18 cellular contexts compared by ENCODE assay signal in the genomic region with DNA sequence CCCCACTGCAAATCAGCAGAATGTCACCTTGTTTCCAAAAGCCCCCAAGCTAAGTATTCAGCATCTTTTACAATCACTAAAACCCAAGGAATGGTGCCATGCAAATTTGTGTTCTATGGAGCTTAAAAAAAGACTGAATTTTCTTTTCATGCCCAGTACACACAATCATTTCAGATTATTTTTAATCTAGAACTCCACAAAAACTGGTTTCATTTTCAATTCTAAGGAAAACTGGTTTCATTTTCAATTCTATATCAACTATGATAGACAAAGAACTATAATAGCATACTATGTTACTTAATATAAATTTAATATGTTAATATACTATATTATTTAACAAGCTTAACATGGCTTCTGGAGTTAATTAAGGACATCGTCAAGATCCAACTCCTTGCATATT.
DNase-seq lines count a peak whose midpoint lies in the region; ATAC-seq and TF ChIP-seq lines count a peak whose summit lies in the region.
"Had no signal": no experiment of that assay in that cellular context is flagged by ENCODE, and none has a peak within 500 bp of the region (broad histone marks: within the 10 kb centered on the region; RNA-seq: fewer than 3 reads in every experiment).

No MANE protein-coding gene starts in this region.

- no peak for TF ChIP-seq EP300 in sigmoid colon (IDR thresholded peaks at IDR 0.05)

- peaks cover 17% of the 10 kb centered on the region for H3K9me3 Mint-ChIP-seq in MCF 10A (ENCODE audit: unreplicated experiment)
- peaks cover 3% of the 10 kb centered on the region for H3K9me3 Mint-ChIP-seq in activated naive CD8-positive, alpha-beta T cell treated with anti-CD3 and anti-CD28 coated beads, Interleukin-2, amount 10 ng/mL, durations not matched to agents 7 days and 5 days
- H3K9me3 Mint-ChIP-seq: GM23338 had no signal

- DNase-seq in MCF 10A (ENCODE audit: unreplicated experiment) (no peak), mammary epithelial cell (no peak), DND-41 (no peak), sigmoid colon (no peak), COR-L47 (lab: John Stamatoyannopoulos, UW) (no peak), colonic mucosa (no peak)
- no peak for DNase-seq in activated naive CD8-positive, alpha-beta T cell treated with anti-CD3 and anti-CD28 coated beads, Interleukin-2, amount 10 ng/mL, durations not matched to agents 7 days and 5 days
- DNase-seq: activated CD4-positive, alpha-beta T cell treated with anti-CD3 and anti-CD28 coated beads, Interleukin-2, amount 50 U/mL, for 4 hours; activated effector memory CD4-positive, alpha-beta T cell treated with anti-CD3 and anti-CD28 coated beads, Interleukin-2, amount 50 U/mL, for 16 hours; foreskin fibroblast; left ventricle myocardium superior; NCI-H2029; ovary; stimulated activated CD4-positive, alpha-beta T cell treated with anti-CD3 and anti-CD28 coated beads, Interleukin-2, amount 100 ng/mL, for 48 hours had no signal

- no peak overlapping the region for H3K4me3 Mint-ChIP-seq in MCF 10A (ENCODE audit: unreplicated experiment)
- peak overlapping the region; percentile 63 for H3K4me3 Mint-ChIP-seq in activated naive CD8-positive, alpha-beta T cell treated with anti-CD3 and anti-CD28 coated beads, Interleukin-2, amount 10 ng/mL, durations not matched to agents 7 days and 5 days
- H3K4me3 Mint-ChIP-seq: GM23338 had no signal

- no peaks in the 10 kb centered on the region for H3K36me3 ChIP-seq in mammary epithelial cell (ENCODE audit: insufficient read depth, low read length)
- no peaks in the 10 kb centered on the region for H3K36me3 ChIP-seq in DND-41 (ENCODE audit: insufficient read depth, low read length)
- no peaks in the 10 kb centered on the region for H3K36me3 ChIP-seq in sigmoid colon
- no peaks in the 10 kb centered on the region for H3K36me3 ChIP-seq in colonic mucosa
- H3K36me3 ChIP-seq: ovary had no signal

- POLR2A ChIA-PET in MCF 10A (lab: Yijun Ruan, JAX), result interaction anchor here (0.6 to 7.1 kb wide), 12 partner anchors 10 to 1029 kb away, joined by 3 to 28 read pairs (median 11); no protein-coding TSS in a partner anchor
- POLR2A ChIA-PET in activated naive CD8-positive, alpha-beta T cell treated with anti-CD3 and anti-CD28 coated beads, Interleukin-2, amount 10 ng/mL, durations not matched to agents 7 days and 5 days (lab: Charles Lee), result interaction anchor here (0.8 to 1.6 kb wide), 4 partner anchors 10 to 21 kb away, joined by 3 to 7 read pairs (median 4); no protein-coding TSS in a partner anchor

- peaks cover 51% of the 10 kb centered on the region for H3K4me1 Mint-ChIP-seq in MCF 10A (ENCODE audit: insufficient read depth, unreplicated experiment)
- peaks cover 46% of the 10 kb centered on the region for H3K4me1 Mint-ChIP-seq in activated naive CD8-positive, alpha-beta T cell treated with anti-CD3 and anti-CD28 coated beads, Interleukin-2, amount 10 ng/mL, durations not matched to agents 7 days and 5 days

- TF ChIP-seq POLR2A in sigmoid colon (IDR thresholded peaks at IDR 0.05), result no peak

- H4K20me1 ChIP-seq in mammary epithelial cell (ENCODE audit: insufficient read depth, low read length) (no peaks in the 10 kb centered on the region), DND-41 (ENCODE audit: insufficient read depth, low read length) (no peaks in the 10 kb centered on the region)

- H3K4me3 ChIP-seq in mammary epithelial cell (replicated peaks in 1 of 3; ENCODE audit: insufficient read depth in 1 of 3, low read depth in 2 of 3, low read length in 3 of 3) (no peak overlapping the region), DND-41 (ENCODE audit: low read depth in 1 of 2, low read length in 2 of 2) (no peak overlapping the region), sigmoid colon (no peak overlapping the region), colonic mucosa (no peak overlapping the region)
- H3K4me3 ChIP-seq: coronary artery, GM23338, ovary, SJSA1 had no signal

- peak overlapping the region; percentile 11 for H3K27ac Mint-ChIP-seq in MCF 10A (ENCODE audit: low read depth, unreplicated experiment)
- H3K27ac Mint-ChIP-seq in activated naive CD8-positive, alpha-beta T cell treated with anti-CD3 and anti-CD28 coated beads, Interleukin-2, amount 10 ng/mL, durations not matched to agents 7 days and 5 days, result peak overlapping the region; percentile 83
- H3K27ac Mint-ChIP-seq: GM23338 had no signal

- no TSS peak for BruUV-seq in MCF 10A (replicated peaks; lab: Mats Ljungman, UMichigan)
- no TSS peak for BruUV-seq in mammary epithelial cell (replicated peaks; lab: Mats Ljungman, UMichigan)

- no peaks in the 10 kb centered on the region for H3K27me3 ChIP-seq in mammary epithelial cell (ENCODE audit: insufficient read depth, low read length)
- H3K27me3 ChIP-seq in DND-41 (ENCODE audit: insufficient read depth, low read length, poor library complexity), result no peaks in the 10 kb centered on the region
- no peaks in the 10 kb centered on the region for H3K27me3 ChIP-seq in sigmoid colon
- H3K27me3 ChIP-seq in colonic mucosa, result no peaks in the 10 kb centered on the region
- H3K27me3 ChIP-seq: ovary, SJSA1 had no signal

- H3K27me3 Mint-ChIP-seq in MCF 10A (ENCODE audit: insufficient read depth, unreplicated experiment), result no peaks in the 10 kb centered on the region
- no peaks in the 10 kb centered on the region for H3K27me3 Mint-ChIP-seq in activated naive CD8-positive, alpha-beta T cell treated with anti-CD3 and anti-CD28 coated beads, Interleukin-2, amount 10 ng/mL, durations not matched to agents 7 days and 5 days

- H3K4me2 ChIP-seq in mammary epithelial cell (ENCODE audit: insufficient read depth, low read depth, low read length) (no peak overlapping the region), DND-41 (ENCODE audit: insufficient read depth, low read length) (peak overlapping the region; percentile 55)
- H3K4me2 ChIP-seq: GM23338 had no signal

- H2AFZ ChIP-seq in mammary epithelial cell (ENCODE audit: low read depth, low read length), result no peak overlapping the region
- peak overlapping the region; percentile 53 for H2AFZ ChIP-seq in DND-41 (ENCODE audit: low read depth, low read length)
- H2AFZ ChIP-seq: GM23338 had no signal

- dilution Hi-C loops in mammary epithelial cell (cut with HindIII; ENCODE audit: low sequenced_read_pairs), result no loop called here

- ATAC-seq in DND-41 (ENCODE audit: insufficient read depth, low read depth), result peak; percentile 71
- ATAC-seq in activated naive CD8-positive, alpha-beta T cell treated with anti-CD3 and anti-CD28 coated beads, Interleukin-2, amount 10 ng/mL, durations not matched to agents 7 days and 5 days (ENCODE audit: low read depth), result peak; percentile 61
- ATAC-seq in HG03342 (IDR thresholded peaks at IDR 0.05; ENCODE audit: unreplicated experiment), result no peak
- ATAC-seq: GM23338, left ventricle myocardium superior had no signal

- H3K4me1 ChIP-seq in mammary epithelial cell (ENCODE audit: insufficient read depth, low read length), result peaks cover 45% of the 10 kb centered on the region
- peaks cover 18% of the 10 kb centered on the region for H3K4me1 ChIP-seq in DND-41 (ENCODE audit: insufficient read depth, low read length)
- peaks cover 0 to 96% (median 66%) of the 10 kb centered on the region in 4 donors for H3K4me1 ChIP-seq in sigmoid colon
- H3K4me1 ChIP-seq in colonic mucosa, result no peaks in the 10 kb centered on the region

- WGBS in mammary epithelial cell (ENCODE audit: low coverage, missing lambda C conversion rate), result 94% methylated on average over 1 of the region's 1 CpG
- 92 to 93% methylated on average over 1 of the region's 1 CpG for WGBS in sigmoid colon, 2 donors

- peaks cover 7% of the 10 kb centered on the region for H3K36me3 Mint-ChIP-seq in MCF 10A (ENCODE audit: insufficient read depth, unreplicated experiment)
- peaks cover 55% of the 10 kb centered on the region for H3K36me3 Mint-ChIP-seq in activated naive CD8-positive, alpha-beta T cell treated with anti-CD3 and anti-CD28 coated beads, Interleukin-2, amount 10 ng/mL, durations not matched to agents 7 days and 5 days

- H3K27ac ChIP-seq in mammary epithelial cell (ENCODE audit: insufficient read depth, low read depth, low read length) (no peak overlapping the region), DND-41 (ENCODE audit: low read length) (peak overlapping the region; percentile 60), sigmoid colon (peak overlapping the region in 3 of 4 donors; percentile 68 to 79 (median 78)), colonic mucosa (no peak overlapping the region)
- H3K27ac ChIP-seq: coronary artery, ovary, SJSA1 had no signal

- in situ Hi-C loops in mammary epithelial cell (cut with MboI; ENCODE audit: low sequenced_read_pairs in 2 of 2), result no loop called here

- H3K9ac ChIP-seq in mammary epithelial cell (ENCODE audit: insufficient read depth, low read length) (no peak overlapping the region), DND-41 (ENCODE audit: low read depth, low read length) (peak overlapping the region; percentile 12; the same call in 1 of the 2 replicates), colonic mucosa (ENCODE audit: low read depth in 2 of 2, low read length in 2 of 2) (no peak overlapping the region)

- CTCF ChIA-PET in MCF 10A (lab: Yijun Ruan, JAX) (interaction anchor here (0.9 to 2.2 kb wide), 2 partner anchors 10 to 17 kb away, joined by 3 to 11 read pairs; no protein-coding TSS in a partner anchor), mammary epithelial cell (lab: Charles Lee; ENCODE audit: low non-redundant PET) (interaction anchor here (0.6 kb wide), 2 partner anchors 17 to 20 kb away, joined by 3 to 4 read pairs; no protein-coding TSS in a partner anchor)

- TF ChIP-seq CTCF in MCF 10A (IDR thresholded peaks at IDR 0.05; ENCODE audit: unreplicated experiment), result no peak
- no peak for TF ChIP-seq CTCF in mammary epithelial cell (conservative IDR thresholded peaks at IDR 0.05 in 1 of 2, IDR thresholded peaks at IDR 0.05 in 1 of 2; ENCODE audit: extremely low read depth in 1 of 2, insufficient read depth in 1 of 2, low read depth in 1 of 2, low read length in 2 of 2)
- no peak for TF ChIP-seq CTCF in DND-41 (IDR thresholded peaks at IDR 0.05; ENCODE audit: borderline replicate concordance, extremely low read depth, low read length, poor library complexity, severe bottlenecking)
- no peak for TF ChIP-seq CTCF in sigmoid colon (IDR thresholded peaks at IDR 0.05)
- no peak for TF ChIP-seq CTCF in colonic mucosa (IDR thresholded peaks at IDR 0.05)

- H3K79me2 ChIP-seq in mammary epithelial cell (ENCODE audit: insufficient read depth, low read length), result peaks cover 66% of the 10 kb centered on the region
- H3K79me2 ChIP-seq in DND-41 (ENCODE audit: insufficient read depth, low read length), result no peaks in the 10 kb centered on the region

- H3K9me3 ChIP-seq in mammary epithelial cell (replicated peaks; ENCODE audit: insufficient read depth, low read length) (peaks cover 6% of the 10 kb centered on the region), DND-41 (ENCODE audit: insufficient read depth, low read length, severe bottlenecking) (no peaks in the 10 kb centered on the region), sigmoid colon (no peaks in the 10 kb centered on the region), colonic mucosa (no peaks in the 10 kb centered on the region)
- H3K9me3 ChIP-seq: ovary had no signal

- intact Hi-C loops in MCF 10A (cut with micrococcal nuclease) (no loop called here), mammary epithelial cell (cut with micrococcal nuclease) (loop anchor here (2.0 to 5.0 kb wide), 2 partner anchors 21 to 86 kb away; no protein-coding TSS in a partner anchor), sigmoid colon (cut with DNase I) (no loop called here), colonic mucosa (cut with DNase I) (no loop called here)

Comparison
In these comparisons a context has a peak if more than half of its experiments do, and no peak if none do; other contexts are left out.
1. H3K27ac ChIP-seq: peak in DND-41 (single experiment) and sigmoid colon (3 of 4); none in mammary epithelial cell (single experiment) and colonic mucosa (single experiment).